8 cellular contexts compared by ENCODE assay signal in the genomic region with DNA sequence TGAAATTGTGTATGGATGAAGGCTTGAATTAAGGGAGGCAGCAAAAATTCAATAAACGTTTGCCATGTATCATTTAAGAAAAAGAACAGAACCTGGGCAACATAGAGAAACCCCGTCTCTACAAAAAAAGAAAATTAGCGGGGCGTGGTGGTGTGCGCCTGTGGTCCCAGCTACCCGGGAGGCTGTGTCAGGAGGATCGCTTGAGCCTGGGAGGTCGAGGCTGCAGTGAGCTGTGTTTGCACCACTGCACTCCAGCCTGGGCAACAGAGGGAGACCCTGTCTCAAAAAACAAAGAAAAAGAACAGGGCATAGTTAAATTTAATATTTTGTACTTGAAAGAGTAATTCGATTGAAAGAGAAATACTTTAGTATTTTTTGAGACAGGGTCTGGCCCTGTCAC. TPM values are rescaled to one million over a fixed set of nuclear protein-coding genes. Genes with fewer than 3 reads are reported as not detected.
DNase-seq lines count a peak whose midpoint lies in the region; ATAC-seq and TF ChIP-seq lines count a peak whose summit lies in the region.

No MANE protein-coding gene starts in this region.

- DNase-seq in AG04449 (ENCODE audit: low read depth, low spot score), result no peak
- no peak for DNase-seq in chondrocyte (ENCODE audit: low spot score)
- DNase-seq in naive B cell, result no peak
- no peak for DNase-seq in activated effector memory CD4-positive, alpha-beta T cell treated with anti-CD3 and anti-CD28 coated beads, Interleukin-2, amount 50 U/mL, for 16 hours
- no peak for DNase-seq in NCI-H2171 (lab: John Stamatoyannopoulos, UW)
- DNase-seq in NCI-H1417 treated with DMSO at 0.1 percent for 48 hours (lab: John Stamatoyannopoulos, UW), result no peak

- H3K9me3 Mint-ChIP-seq in IgD-negative memory B cell (no peaks in the 10 kb centered on the region), chondrocyte (ENCODE audit: low read depth) (no peaks in the 10 kb centered on the region), naive B cell (no peaks in the 10 kb centered on the region)

- H3K27ac Mint-ChIP-seq in IgD-negative memory B cell (no peak overlapping the region), chondrocyte (ENCODE audit: unreplicated experiment) (peak overlapping the region; percentile 99), naive B cell (peak overlapping the region in 3 of 6 donors; percentile 15 to 85 (median 57))

- H3K27me3 Mint-ChIP-seq in IgD-negative memory B cell (no peaks in the 10 kb centered on the region), chondrocyte (ENCODE audit: low read depth) (no peaks in the 10 kb centered on the region), naive B cell (no peaks in the 10 kb centered on the region)

- no peaks in the 10 kb centered on the region for H3K36me3 Mint-ChIP-seq in IgD-negative memory B cell
- peaks cover 12% of the 10 kb centered on the region for H3K36me3 Mint-ChIP-seq in chondrocyte (ENCODE audit: low read depth)
- H3K36me3 Mint-ChIP-seq in naive B cell, result peaks cover 0 to 8% of the 10 kb centered on the region in 2 donors

- peak overlapping the region; percentile 87 for H3K4me3 ChIP-seq in AG04449 (ENCODE audit: low read depth, low read length)

- POLR2A ChIA-PET in AG04449 (lab: Yijun Ruan, JAX), result no interaction called here

- H3K4me3 Mint-ChIP-seq in IgD-negative memory B cell, result peak overlapping the region; percentile 91 to 99 (median 98)
- H3K4me3 Mint-ChIP-seq in chondrocyte (ENCODE audit: unreplicated experiment), result peak overlapping the region; percentile 97
- peak overlapping the region; percentile 49 to 98 (median 94) for H3K4me3 Mint-ChIP-seq in naive B cell

- CTCF ChIA-PET in AG04449 (lab: Yijun Ruan, JAX), result interaction anchor here (0.6 to 1.7 kb wide), 5 partner anchors 13 to 36 kb away, joined by 3 to 6 read pairs (median 3); no protein-coding TSS in a partner anchor

- no peak for TF ChIP-seq CTCF in AG04449 (IDR thresholded peaks at IDR 0.05; ENCODE audit: insufficient read depth, low read length, missing control alignments)
- TF ChIP-seq CTCF in chondrocyte (IDR thresholded peaks at IDR 0.05), result no peak

- ATAC-seq in naive B cell (ENCODE audit: low read depth in 2 of 2) (no peak), GM19463 (IDR thresholded peaks at IDR 0.05; ENCODE audit: unreplicated experiment) (no peak)

- H3K4me1 Mint-ChIP-seq in IgD-negative memory B cell (peaks cover 13 to 26% (median 24%) of the 10 kb centered on the region in 3 donors), chondrocyte (ENCODE audit: low read depth) (peaks cover 60% of the 10 kb centered on the region), naive B cell (peaks cover 24 to 36% (median 26%) of the 10 kb centered on the region in 3 donors)

RNA-seq across cellular contexts. Expression of a gene that starts 1.4 kb away (rescaled TPM):
- 65.1 TPM for polyA plus RNA-seq in IgD-negative memory B cell
- 81.2 to 103 TPM (median 94.6 TPM) in 3 replicates for total RNA-seq in chondrocyte
- 10 to 100 TPM; 84.2 to 91.7 (median 86.7) TPM for polyA plus RNA-seq in naive B cell (ENCODE audit: low read depth in 6 of 6)

RNA-seq across cellular contexts. Expression of a gene that starts 25.4 kb away (rescaled TPM):
- polyA plus RNA-seq in IgD-negative memory B cell (18.6 TPM), naive B cell (ENCODE audit: low read depth in 6 of 6) (10 to 100 TPM in 5 of 6 donors, 1 to 10 TPM in 1; 4.7 to 20.9 (median 16.3) TPM)
- 6.6 to 8.7 TPM (median 8.6 TPM) in 3 replicates for total RNA-seq in chondrocyte

RNA-seq across cellular contexts. Expression of a gene that starts 52.0 kb away (rescaled TPM):
- not detected for polyA plus RNA-seq in IgD-negative memory B cell
- total RNA-seq in chondrocyte, result 32.8 to 45.9 TPM (median 41.6 TPM) in 3 replicates
- polyA plus RNA-seq in naive B cell (ENCODE audit: low read depth in 6 of 6), result under 1 TPM in 1 of 6 donors, not detected in 5; 0.01 TPM
